8 cellular contexts compared by ENCODE assay signal in genomic region chr22:38868886-38869381, GRCh38. TPM values are rescaled to one million over a fixed set of nuclear protein-coding genes. Genes with fewer than 3 reads are reported as not detected.
A peak's percentile ranks its signal among the peaks of the same experiment; 100 is the strongest.
DNase-seq lines count a peak whose midpoint lies in the region; ATAC-seq and TF ChIP-seq lines count a peak whose summit lies in the region.

No MANE protein-coding gene starts in this region.

- H3K27ac ChIP-seq in CD8-positive, alpha-beta memory T cell (ENCODE audit: low read depth, low read length), result no peak overlapping the region
- H3K27ac ChIP-seq in HL-60 (replicated peaks), result no peak overlapping the region
- no peak overlapping the region for H3K27ac ChIP-seq in RWPE1
- H3K27ac ChIP-seq in gastroesophageal sphincter, result peak overlapping the region in 1 of 4 donors; percentile 95
- no peak overlapping the region for H3K27ac ChIP-seq in ovary
- H3K27ac ChIP-seq in tibial nerve, result peak overlapping the region in 1 of 4 donors; percentile 47

- TF ChIP-seq EP300 in gastroesophageal sphincter (IDR thresholded peaks at IDR 0.05) (no peak), ovary (IDR thresholded peaks at IDR 0.05) (no peak), tibial nerve (IDR thresholded peaks at IDR 0.05) (no peak)

- TF ChIP-seq CTCF in HL-60 (IDR thresholded peaks at IDR 0.05; ENCODE audit: insufficient read depth, low read length) (peak; percentile 86), RWPE1 (conservative IDR thresholded peaks at IDR 0.05; ENCODE audit: low read depth) (peak; percentile 88), gastroesophageal sphincter (IDR thresholded peaks at IDR 0.05) (peak in 3 of 4 experiments; percentile 84 to 92 (median 89)), ovary (IDR thresholded peaks at IDR 0.05) (peak; percentile 75 to 81 (median 77)), tibial nerve (IDR thresholded peaks at IDR 0.05) (peak; percentile 88 to 91 (median 90))

- H3K36me3 ChIP-seq in CD8-positive, alpha-beta memory T cell (ENCODE audit: insufficient read depth, low read length), result peaks cover 5% of the 10 kb centered on the region
- H3K36me3 ChIP-seq in gastroesophageal sphincter (peaks cover 0 to 52% of the 10 kb centered on the region in 2 donors), ovary (no peaks in the 10 kb centered on the region), tibial nerve (peaks cover 0 to 37% (median 15%) of the 10 kb centered on the region in 3 donors)

- peaks cover 0 to 47% (median 0%) of the 10 kb centered on the region in 3 donors for H3K36me3 Mint-ChIP-seq in CD8-positive, alpha-beta memory T cell

- TF ChIP-seq POLR2A in gastroesophageal sphincter (IDR thresholded peaks at IDR 0.05) (no peak), ovary (IDR thresholded peaks at IDR 0.05) (no peak), tibial nerve (IDR thresholded peaks at IDR 0.05) (no peak)

- POLR2A ChIA-PET in CD8-positive, alpha-beta memory T cell (lab: Charles Lee), result interaction anchor here (0.5 to 1.2 kb wide), 2 partner anchors 325 to 450 kb away, joined by 3 to 6 read pairs; partner anchors contain the start of gene RPL3
- POLR2A ChIA-PET in RWPE1 (lab: Yijun Ruan, JAX; ENCODE audit: low non-redundant PET), result no interaction called here

- H3K4me1 Mint-ChIP-seq in CD8-positive, alpha-beta memory T cell, result peaks cover 37 to 59% (median 44%) of the 10 kb centered on the region in 3 donors

- H3K9me3 Mint-ChIP-seq in CD8-positive, alpha-beta memory T cell, result no peaks in the 10 kb centered on the region

- H3K4me1 ChIP-seq in CD8-positive, alpha-beta memory T cell (ENCODE audit: insufficient read depth, low read length), result peaks cover 39% of the 10 kb centered on the region
- H3K4me1 ChIP-seq in gastroesophageal sphincter (peaks cover 17 to 86% (median 40%) of the 10 kb centered on the region in 3 donors), ovary (ENCODE audit: insufficient read depth) (peaks cover 20% of the 10 kb centered on the region), tibial nerve (peaks cover 0 to 78% (median 50%) of the 10 kb centered on the region in 4 donors)

- ATAC-seq in gastroesophageal sphincter (no peak), GM18520 (IDR thresholded peaks at IDR 0.05; ENCODE audit: unreplicated experiment) (no peak)

- intact Hi-C loops in ovary (cut with DNase I), result loop anchor here (5.0 to 10.0 kb wide), 7 partner anchors 58 to 656 kb away; partner anchors contain the start of gene ATF4 (in 1 of the 4)

- H3K27ac Mint-ChIP-seq in CD8-positive, alpha-beta memory T cell, result peak overlapping the region in 6 of 8 donors; percentile 63 to 88 (median 73)

- H3K27me3 Mint-ChIP-seq in CD8-positive, alpha-beta memory T cell, result peaks cover 0 to 2% of the 10 kb centered on the region in 2 donors

- DNase-seq in CD8-positive, alpha-beta memory T cell, result peak; percentile 66 to 85 (median 77)
- DNase-seq in HL-60 (ENCODE audit: low read depth in 1 of 2, low spot score in 1 of 2), result peak; percentile 54 to 76
- DNase-seq in RWPE1 (ENCODE audit: low spot score), result peak; percentile 60
- DNase-seq in activated effector memory CD4-positive, alpha-beta T cell treated with anti-CD3 and anti-CD28 coated beads, Interleukin-2, amount 50 U/mL, for 16 hours, result peak; percentile 95
- DNase-seq in ovary, result peak; percentile 76 to 88 (median 83)
- DNase-seq in tibial nerve (ENCODE audit: low spot score in 2 of 2), result peak; percentile 72 to 74

- CTCF ChIA-PET in CD8-positive, alpha-beta memory T cell (lab: Charles Lee), result interaction anchor here (0.9 to 4.1 kb wide), 28 partner anchors 9 to 660 kb away, joined by 3 to 114 read pairs (median 6); partner anchors contain the start of genes APOBEC3B, NPTXR, RPL3 and TOMM22
- CTCF ChIA-PET in RWPE1 (lab: Yijun Ruan, JAX), result interaction anchor here (0.6 to 1.8 kb wide), 11 partner anchors 9 to 291 kb away, joined by 3 to 11 read pairs (median 3); no protein-coding TSS in a partner anchor

- H3K9me3 ChIP-seq in CD8-positive, alpha-beta memory T cell (ENCODE audit: low read length), result no peaks in the 10 kb centered on the region
- no peaks in the 10 kb centered on the region for H3K9me3 ChIP-seq in gastroesophageal sphincter
- H3K9me3 ChIP-seq in ovary, result no peaks in the 10 kb centered on the region
- H3K9me3 ChIP-seq in tibial nerve, result no peaks in the 10 kb centered on the region

- peak overlapping the region in 1 of 7 donors; percentile 70 for H3K4me3 Mint-ChIP-seq in CD8-positive, alpha-beta memory T cell

- no peak overlapping the region for H3K4me3 ChIP-seq in CD8-positive, alpha-beta memory T cell (ENCODE audit: low read length)
- no peak overlapping the region for H3K4me3 ChIP-seq in HL-60 (replicated peaks; ENCODE audit: insufficient read depth, low read length)
- H3K4me3 ChIP-seq in gastroesophageal sphincter, result no peak overlapping the region
- H3K4me3 ChIP-seq in ovary, result no peak overlapping the region
- H3K4me3 ChIP-seq in tibial nerve, result no peak overlapping the region

- H3K27me3 ChIP-seq in CD8-positive, alpha-beta memory T cell (ENCODE audit: insufficient read depth, low read length, poor library complexity, severe bottlenecking), result no peaks in the 10 kb centered on the region
- peaks cover 8% of the 10 kb centered on the region for H3K27me3 ChIP-seq in HL-60 (ENCODE audit: insufficient read depth, poor library complexity, severe bottlenecking)
- no peaks in the 10 kb centered on the region for H3K27me3 ChIP-seq in gastroesophageal sphincter
- H3K27me3 ChIP-seq in ovary, result no peaks in the 10 kb centered on the region
- no peaks in the 10 kb centered on the region for H3K27me3 ChIP-seq in tibial nerve

- WGBS in gastroesophageal sphincter (ENCODE audit: low coverage in 1 of 2), 2 donors, result 0 to 20% methylated on average over 1 of the region's 8 CpGs
- 16 to 18% (median 18%) methylated on average over 8 of the region's 8 CpGs for WGBS in ovary, 3 donors
- WGBS in tibial nerve, 2 donors, result 11 to 13% methylated on average over 7 to 8 of the region's 8 CpGs

RNA-seq across cellular contexts. Expression of gene CBX6, which starts 3.1 kb away (rescaled TPM):
- total RNA-seq in CD8-positive, alpha-beta memory T cell, result 100 to 1,000 TPM; 159 to 171 TPM
- polyA plus RNA-seq in CD8-positive, alpha-beta memory T cell, result 10.8 TPM
- total RNA-seq in gastroesophageal sphincter (100 to 1,000 TPM in 2 of 4 donors, 10 to 100 TPM in 2; 77.3 to 187 (median 105) TPM), ovary (100 to 1,000 TPM in 5 of 7 donors, 10 to 100 TPM in 2; 32.7 to 175 (median 120) TPM), tibial nerve (10 to 100 TPM; 50.0 to 78.0 (median 56.8) TPM)
- polyA plus RNA-seq in ovary, result 10 to 100 TPM; 22.6 to 26.4 TPM

RNA-seq across cellular contexts. Expression of gene NPTXR, which starts 25.1 kb away (rescaled TPM):
- total RNA-seq in CD8-positive, alpha-beta memory T cell, result 1 to 10 TPM; 5.9 to 6.3 TPM
- polyA plus RNA-seq in CD8-positive, alpha-beta memory T cell, result 1.0 TPM
- total RNA-seq in gastroesophageal sphincter, result 10 to 100 TPM in 3 of 4 donors, 1 to 10 TPM in 1; 7.9 to 21.7 (median 12.5) TPM
- 10 to 100 TPM in 5 of 7 donors, 1 to 10 TPM in 2; 5.2 to 23.1 (median 15.4) TPM for total RNA-seq in ovary
- polyA plus RNA-seq in ovary, result 1 to 10 TPM; 5.3 to 6.3 TPM
- 10 to 100 TPM in 1 of 4 donors, 1 to 10 TPM in 3; 7.5 to 12.3 (median 8.4) TPM for total RNA-seq in tibial nerve
